In the genomic region with DNA sequence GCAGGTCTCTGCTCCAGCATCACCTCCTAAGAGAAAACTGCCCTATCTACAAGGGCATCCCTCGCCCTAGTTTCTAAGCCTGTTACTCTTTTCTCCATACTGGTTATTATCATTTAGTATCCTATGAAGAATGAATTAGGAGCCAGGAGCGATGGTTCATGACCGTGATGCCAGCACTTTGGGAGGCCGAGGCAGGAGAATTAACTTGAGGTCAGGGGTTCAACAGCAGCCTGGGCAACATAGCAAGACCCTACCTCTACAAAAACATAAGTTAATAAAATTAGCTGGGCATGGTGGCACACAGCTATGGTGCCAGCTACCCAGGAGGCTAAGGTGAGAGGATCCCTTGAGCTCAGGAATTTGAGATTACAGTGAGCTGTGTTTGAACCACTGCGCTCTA, we compare ENCODE assay signal across 1 cellular context.
TF ChIP-seq lines count a peak whose summit lies in the region.

No MANE protein-coding gene starts in this region.

TF ChIP-seq in HepG2, 621 proteins besides CTCF, POLR2A, EP300 and RAD21:
- TF ChIP-seq PRDM15 (CRISPR knock-in tag; IDR thresholded peaks at IDR 0.05) = no peak
- TF ChIP-seq ZNF121 (CRISPR knock-in tag; IDR thresholded peaks at IDR 0.05) = peak; percentile 73
- TF ChIP-seq ZNF547 (CRISPR knock-in tag; IDR thresholded peaks at IDR 0.05) = no peak
- TF ChIP-seq MAF1 (CRISPR knock-in tag; IDR thresholded peaks at IDR 0.05; ENCODE audit: borderline replicate concordance) = no peak
